3 cellular contexts compared by ENCODE assay signal in the genomic region with DNA sequence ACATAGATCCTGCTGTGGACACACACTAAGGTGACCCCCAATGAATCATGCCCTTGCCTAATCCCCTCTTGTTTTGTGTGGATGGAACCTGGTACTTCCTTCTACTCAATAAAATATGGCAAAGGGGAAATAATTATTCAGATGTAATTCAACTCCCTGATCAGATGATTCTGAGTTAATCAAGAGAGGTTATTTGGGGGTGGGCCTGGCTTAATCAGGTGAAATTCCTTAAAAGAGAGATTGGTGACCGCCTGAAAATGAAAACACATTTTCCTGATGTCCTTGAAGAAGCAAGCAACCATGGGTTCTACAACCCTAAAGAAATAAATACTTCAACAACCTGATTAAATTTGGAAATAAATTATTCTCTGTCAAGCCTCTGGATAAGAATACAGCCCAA.
TF ChIP-seq lines count a peak whose summit lies in the region.

No MANE protein-coding gene starts in this region.

TF ChIP-seq in HEK293, 187 proteins besides CTCF, POLR2A, EP300 and RAD21:
- TF ChIP-seq ZNF394 (tag by site-specific recombination; IDR thresholded peaks at IDR 0.05; ENCODE audit: borderline replicate concordance) (no peak), GFI1B (tag by site-specific recombination; IDR thresholded peaks at IDR 0.05) (no peak), ZNF10 (tag by site-specific recombination; IDR thresholded peaks at IDR 0.05) (peak; percentile 82), ZSCAN23 (tag by site-specific recombination; IDR thresholded peaks at IDR 0.05) (no peak)
TF ChIP-seq in HEK293: peak in this region for 1.

TF ChIP-seq in K562, 482 proteins besides CTCF, POLR2A, EP300 and RAD21:
- TF ChIP-seq DNMT1 (IDR thresholded peaks at IDR 0.05) (no peak), ZNF316 (IDR thresholded peaks at IDR 0.05) (no peak), FOXK2 (conservative IDR thresholded peaks at IDR 0.05 in 1 of 2, IDR thresholded peaks at IDR 0.05 in 1 of 2; ENCODE audit: low read depth in 2 of 2) (no peak), RBBP5 (IDR thresholded peaks at IDR 0.05; ENCODE audit: borderline replicate concordance, insufficient read depth, low read length, poor library complexity, severe bottlenecking) (no peak), ZNF134 (CRISPR knock-in tag; conservative IDR thresholded peaks at IDR 0.05) (peak; percentile 96), ZNF668 (CRISPR knock-in tag; IDR thresholded peaks at IDR 0.05) (no peak), RBM25 (IDR thresholded peaks at IDR 0.05; ENCODE audit: low read depth, low read length, severe bottlenecking) (peak; percentile 29)
- TF ChIP-seq, protein P1, sequence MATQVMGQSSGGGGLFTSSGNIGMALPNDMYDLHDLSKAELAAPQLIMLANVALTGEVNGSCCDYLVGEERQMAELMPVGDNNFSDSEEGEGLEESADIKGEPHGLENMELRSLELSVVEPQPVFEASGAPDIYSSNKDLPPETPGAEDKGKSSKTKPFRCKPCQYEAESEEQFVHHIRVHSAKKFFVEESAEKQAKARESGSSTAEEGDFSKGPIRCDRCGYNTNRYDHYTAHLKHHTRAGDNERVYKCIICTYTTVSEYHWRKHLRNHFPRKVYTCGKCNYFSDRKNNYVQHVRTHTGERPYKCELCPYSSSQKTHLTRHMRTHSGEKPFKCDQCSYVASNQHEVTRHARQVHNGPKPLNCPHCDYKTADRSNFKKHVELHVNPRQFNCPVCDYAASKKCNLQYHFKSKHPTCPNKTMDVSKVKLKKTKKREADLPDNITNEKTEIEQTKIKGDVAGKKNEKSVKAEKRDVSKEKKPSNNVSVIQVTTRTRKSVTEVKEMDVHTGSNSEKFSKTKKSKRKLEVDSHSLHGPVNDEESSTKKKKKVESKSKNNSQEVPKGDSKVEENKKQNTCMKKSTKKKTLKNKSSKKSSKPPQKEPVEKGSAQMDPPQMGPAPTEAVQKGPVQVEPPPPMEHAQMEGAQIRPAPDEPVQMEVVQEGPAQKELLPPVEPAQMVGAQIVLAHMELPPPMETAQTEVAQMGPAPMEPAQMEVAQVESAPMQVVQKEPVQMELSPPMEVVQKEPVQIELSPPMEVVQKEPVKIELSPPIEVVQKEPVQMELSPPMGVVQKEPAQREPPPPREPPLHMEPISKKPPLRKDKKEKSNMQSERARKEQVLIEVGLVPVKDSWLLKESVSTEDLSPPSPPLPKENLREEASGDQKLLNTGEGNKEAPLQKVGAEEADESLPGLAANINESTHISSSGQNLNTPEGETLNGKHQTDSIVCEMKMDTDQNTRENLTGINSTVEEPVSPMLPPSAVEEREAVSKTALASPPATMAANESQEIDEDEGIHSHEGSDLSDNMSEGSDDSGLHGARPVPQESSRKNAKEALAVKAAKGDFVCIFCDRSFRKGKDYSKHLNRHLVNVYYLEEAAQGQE (CRISPR knock-in tag; IDR thresholded peaks at IDR 0.05; ENCODE audit: low read depth), result no peak
- TF ChIP-seq, protein P2, sequence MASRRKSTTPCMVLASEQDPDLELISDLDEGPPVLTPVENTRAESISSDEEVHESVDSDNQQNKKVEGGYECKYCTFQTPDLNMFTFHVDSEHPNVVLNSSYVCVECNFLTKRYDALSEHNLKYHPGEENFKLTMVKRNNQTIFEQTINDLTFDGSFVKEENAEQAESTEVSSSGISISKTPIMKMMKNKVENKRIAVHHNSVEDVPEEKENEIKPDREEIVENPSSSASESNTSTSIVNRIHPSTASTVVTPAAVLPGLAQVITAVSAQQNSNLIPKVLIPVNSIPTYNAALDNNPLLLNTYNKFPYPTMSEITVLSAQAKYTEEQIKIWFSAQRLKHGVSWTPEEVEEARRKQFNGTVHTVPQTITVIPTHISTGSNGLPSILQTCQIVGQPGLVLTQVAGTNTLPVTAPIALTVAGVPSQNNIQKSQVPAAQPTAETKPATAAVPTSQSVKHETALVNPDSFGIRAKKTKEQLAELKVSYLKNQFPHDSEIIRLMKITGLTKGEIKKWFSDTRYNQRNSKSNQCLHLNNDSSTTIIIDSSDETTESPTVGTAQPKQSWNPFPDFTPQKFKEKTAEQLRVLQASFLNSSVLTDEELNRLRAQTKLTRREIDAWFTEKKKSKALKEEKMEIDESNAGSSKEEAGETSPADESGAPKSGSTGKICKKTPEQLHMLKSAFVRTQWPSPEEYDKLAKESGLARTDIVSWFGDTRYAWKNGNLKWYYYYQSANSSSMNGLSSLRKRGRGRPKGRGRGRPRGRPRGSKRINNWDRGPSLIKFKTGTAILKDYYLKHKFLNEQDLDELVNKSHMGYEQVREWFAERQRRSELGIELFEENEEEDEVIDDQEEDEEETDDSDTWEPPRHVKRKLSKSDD (conservative IDR thresholded peaks at IDR 0.05; ENCODE audit: low read length), result no peak

TF ChIP-seq in H1, 55 proteins besides CTCF, POLR2A, EP300 and RAD21:
- TF ChIP-seq KDM1A (IDR thresholded peaks at IDR 0.05; ENCODE audit: borderline replicate concordance, low read length) (0 out of 2 replicates have a peak, but pooled peaks have one; percentile 12), CREB1 (IDR thresholded peaks at IDR 0.05) (no peak)
